9 cellular contexts compared by ENCODE assay signal in genomic region chr12:6763380-6763779, GRCh38. TPM values are rescaled to one million over a fixed set of nuclear protein-coding genes. Genes with fewer than 3 reads are reported as not detected.
DNase-seq lines count a peak whose midpoint lies in the region; ATAC-seq and TF ChIP-seq lines count a peak whose summit lies in the region.
"Had no signal": no experiment of that assay in that cellular context is flagged by ENCODE, and none has a peak within 500 bp of the region (broad histone marks: within the 10 kb centered on the region; RNA-seq: fewer than 3 reads in every experiment).

No MANE protein-coding gene starts in this region.

- H3K27ac Mint-ChIP-seq in MCF 10A (ENCODE audit: low read depth, unreplicated experiment) = peak overlapping the region; percentile 95

- H2AFZ ChIP-seq in Loucy (ENCODE audit: low read length) (no peak overlapping the region), mesenchymal stem cell (ENCODE audit: low read depth, low read length) (no peak overlapping the region), PC-3 (ENCODE audit: low read length) (no peak overlapping the region)

- peak overlapping the region; percentile 67 for H4K91ac ChIP-seq in mesenchymal stem cell (ENCODE audit: low read length)

- H3K4me1 ChIP-seq in Loucy (ENCODE audit: insufficient read depth, low read length, poor library complexity, severe bottlenecking) = peaks cover 36% of the 10 kb centered on the region
- H3K4me1 ChIP-seq in mesenchymal stem cell (ENCODE audit: control insufficient read depth, insufficient read depth, low read depth, low read length) = peaks cover 18% of the 10 kb centered on the region
- H3K4me1 ChIP-seq in thoracic aorta (ENCODE audit: control insufficient read depth in 1 of 2, low read depth in 2 of 2) = peaks cover 13 to 36% of the 10 kb centered on the region in 2 donors
- peaks cover 29% of the 10 kb centered on the region for H3K4me1 ChIP-seq in PC-3 (ENCODE audit: insufficient read depth, low read length)

- no peaks in the 10 kb centered on the region for H3K27me3 Mint-ChIP-seq in MCF 10A (ENCODE audit: insufficient read depth, unreplicated experiment)

- H4K20me1 ChIP-seq in Loucy (ENCODE audit: insufficient read depth, low read length, poor library complexity, severe bottlenecking) (peaks cover 7% of the 10 kb centered on the region), PC-3 (ENCODE audit: low read length) (no peaks in the 10 kb centered on the region)

- H4K8ac ChIP-seq in mesenchymal stem cell (ENCODE audit: low read length) = peak overlapping the region; percentile 71

- peak overlapping the region; percentile 99 for H2AK5ac ChIP-seq in mesenchymal stem cell (ENCODE audit: low read length, severe bottlenecking)

- H3K79me1 ChIP-seq in mesenchymal stem cell (replicated peaks; ENCODE audit: low read length, poor library complexity, severe bottlenecking) = no peaks in the 10 kb centered on the region

- peak overlapping the region; percentile 76 to 98 for H3K4ac ChIP-seq in mesenchymal stem cell (ENCODE audit: low read depth in 1 of 2, low read length in 2 of 2)

- H3K9ac ChIP-seq in Loucy (ENCODE audit: low read depth, low read length, poor library complexity, severe bottlenecking) = peak overlapping the region; percentile 71
- peak overlapping the region; percentile 68 for H3K9ac ChIP-seq in mesenchymal stem cell (ENCODE audit: low read length)
- no peak overlapping the region for H3K9ac ChIP-seq in PC-3 (ENCODE audit: low read length)

- peak overlapping the region; percentile 55 for H2BK15ac ChIP-seq in mesenchymal stem cell (ENCODE audit: low read depth, poor library complexity, severe bottlenecking)

- TF ChIP-seq POLR2A in GM18505 (IDR thresholded peaks at IDR 0.05; ENCODE audit: borderline replicate concordance, extremely low read depth, insufficient read depth, insufficient read length) = no peak

- H3K18ac ChIP-seq in mesenchymal stem cell (ENCODE audit: low read depth in 1 of 2, low read length in 2 of 2) = peak overlapping the region; percentile 82 to 90

- POLR2A ChIA-PET in MCF 10A (lab: Yijun Ruan, JAX) = interaction anchor here (0.8 to 2.5 kb wide), 2 partner anchors 10 to 74 kb away, joined by 4 to 21 read pairs; partner anchors contain the start of genes MLF2 and ZNF384
- POLR2A ChIA-PET in PC-3 (lab: Charles Lee; ENCODE audit: unreplicated experiment) = no interaction called here

- peak overlapping the region; percentile 71 for H2BK120ac ChIP-seq in mesenchymal stem cell (ENCODE audit: low read depth, low read length)

- TF ChIP-seq CTCF in Loucy (conservative IDR thresholded peaks at IDR 0.05; ENCODE audit: low read length) (no peak), MCF 10A (IDR thresholded peaks at IDR 0.05; ENCODE audit: unreplicated experiment) (no peak), thoracic aorta (IDR thresholded peaks at IDR 0.05) (no peak), PC-3 (conservative IDR thresholded peaks at IDR 0.05; ENCODE audit: low read depth, low read length) (no peak)

- no peak overlapping the region for H3K4me3 ChIP-seq in Loucy (ENCODE audit: low read length, poor library complexity, severe bottlenecking)
- H3K4me3 ChIP-seq in mesenchymal stem cell (ENCODE audit: insufficient read depth in 1 of 2, low read depth in 1 of 2, low read length in 2 of 2) = peak overlapping the region in 1 of 2 experiments; percentile 61
- peak overlapping the region; percentile 60 for H3K4me3 ChIP-seq in thoracic aorta
- H3K4me3 ChIP-seq in PC-3 (ENCODE audit: low read length) = no peak overlapping the region

- H3K23ac ChIP-seq in mesenchymal stem cell (ENCODE audit: low read length in 2 of 2) = no peak overlapping the region

- H3K36me3 Mint-ChIP-seq in MCF 10A (ENCODE audit: insufficient read depth, unreplicated experiment) = no peaks in the 10 kb centered on the region

- BruUV-seq in MCF 10A (replicated peaks; lab: Mats Ljungman, UMichigan) = no TSS peak
- BruUV-seq in PC-3 (replicated peaks; lab: Mats Ljungman, UMichigan) = no TSS peak

- intact Hi-C loops in MCF 10A (cut with micrococcal nuclease) (no loop called here), PC-3 (cut with micrococcal nuclease) (no loop called here)

- peak overlapping the region; percentile 48 for H2BK5ac ChIP-seq in mesenchymal stem cell (ENCODE audit: low read depth, low read length, poor library complexity, severe bottlenecking)

- no peaks in the 10 kb centered on the region for H3K9me3 Mint-ChIP-seq in MCF 10A (ENCODE audit: unreplicated experiment)

- H3K14ac ChIP-seq in mesenchymal stem cell (ENCODE audit: low read length in 2 of 2) = no peak overlapping the region

- CTCF ChIA-PET in MCF 10A (lab: Yijun Ruan, JAX) (interaction anchor here (0.6 to 4.0 kb wide), 5 partner anchors 10 to 376 kb away, joined by 3 to 32 read pairs (median 4); partner anchors contain the start of gene MLF2), PC-3 (lab: Charles Lee) (no interaction called here)

- H3K4me1 Mint-ChIP-seq in MCF 10A (ENCODE audit: insufficient read depth, unreplicated experiment) = peaks cover 38% of the 10 kb centered on the region

- H3K4me3 Mint-ChIP-seq in MCF 10A (ENCODE audit: unreplicated experiment) = no peak overlapping the region

- H3K9me3 ChIP-seq in Loucy (ENCODE audit: insufficient read depth, low read depth, low read length) = no peaks in the 10 kb centered on the region
- H3K9me3 ChIP-seq in mesenchymal stem cell (ENCODE audit: control insufficient read depth, low read length) = no peaks in the 10 kb centered on the region
- no peaks in the 10 kb centered on the region for H3K9me3 ChIP-seq in thoracic aorta
- H3K9me3 ChIP-seq in PC-3 (ENCODE audit: low read length) = no peaks in the 10 kb centered on the region

- H3K36me3 ChIP-seq in Loucy (ENCODE audit: insufficient read depth, low read length) (no peaks in the 10 kb centered on the region), mesenchymal stem cell (ENCODE audit: control insufficient read depth in 1 of 2, insufficient read depth in 2 of 2, low read depth in 1 of 2, low read length in 2 of 2) (no peaks in the 10 kb centered on the region), thoracic aorta (no peaks in the 10 kb centered on the region), PC-3 (ENCODE audit: low read depth, low read length) (no peaks in the 10 kb centered on the region)

- no peaks in the 10 kb centered on the region for H3K9me2 ChIP-seq in Loucy (replicated peaks; ENCODE audit: low read depth, low read length)
- H3K9me2 ChIP-seq in PC-3 (replicated peaks; ENCODE audit: low read length) = no peaks in the 10 kb centered on the region

- H3F3A ChIP-seq in Loucy (ENCODE audit: low read depth) (0 out of 2 replicates have a peak, but pooled peaks cover 5% of the 10 kb centered on the region), PC-3 (ENCODE audit: low read length, unreplicated experiment) (no peaks in the 10 kb centered on the region)

- ATAC-seq in thoracic aorta (ENCODE audit: insufficient number of reproducible peaks, low FRiP score, low read depth) = no peak
- ATAC-seq in PC-3 = no peak
- no peak for ATAC-seq in GM18505 (IDR thresholded peaks at IDR 0.05; ENCODE audit: unreplicated experiment)

- H3K27me3 ChIP-seq in Loucy (ENCODE audit: insufficient read depth, low read length, poor library complexity, severe bottlenecking) = no peaks in the 10 kb centered on the region
- H3K27me3 ChIP-seq in mesenchymal stem cell (ENCODE audit: control insufficient read depth in 1 of 2, insufficient read depth in 1 of 2, low read length in 2 of 2) = no peaks in the 10 kb centered on the region
- no peaks in the 10 kb centered on the region for H3K27me3 ChIP-seq in thoracic aorta (replicated peaks; ENCODE audit: insufficient read depth)
- no peaks in the 10 kb centered on the region for H3K27me3 ChIP-seq in PC-3 (ENCODE audit: low read length)

- peaks cover 27% of the 10 kb centered on the region for H3K79me2 ChIP-seq in Loucy (ENCODE audit: insufficient read depth, low read length)
- peaks cover 16% of the 10 kb centered on the region for H3K79me2 ChIP-seq in PC-3 (ENCODE audit: low read length)

- no peak for DNase-seq in MCF 10A (ENCODE audit: unreplicated experiment)
- DNase-seq in mesenchymal stem cell = no peak
- DNase-seq in thoracic aorta (ENCODE audit: low spot score) = no peak
- no peak for DNase-seq in PC-3
- DNase-seq in activated CD4-positive, alpha-beta T cell treated with anti-CD3 and anti-CD28 coated beads for 48 hours = no peak
- DNase-seq: NCI-H2081 had no signal

- WGBS in mesenchymal stem cell = 74% methylated on average over 3 of the region's 4 CpGs

- peak overlapping the region; percentile 94 for H3K4me2 ChIP-seq in Loucy (ENCODE audit: low read depth, low read length, poor library complexity, severe bottlenecking)
- no peak overlapping the region for H3K4me2 ChIP-seq in mesenchymal stem cell (ENCODE audit: low read length, poor library complexity, severe bottlenecking)
- no peak overlapping the region for H3K4me2 ChIP-seq in PC-3 (ENCODE audit: low read length)

- peak overlapping the region; percentile 75 to 82 for H2BK12ac ChIP-seq in mesenchymal stem cell (ENCODE audit: low read length in 2 of 2)

- H3K27ac ChIP-seq in mesenchymal stem cell (ENCODE audit: low read length, poor library complexity, severe bottlenecking) = peak overlapping the region; percentile 97
- peak overlapping the region; percentile 86 to 95 for H3K27ac ChIP-seq in thoracic aorta
- H3K27ac ChIP-seq in PC-3 (ENCODE audit: low read length) = no peak overlapping the region

RNA-seq across cellular contexts. Expression of gene PTMS, which starts 2.8 kb away (rescaled TPM):
- 242 and 284 TPM in 2 replicates for total RNA-seq in MCF 10A (2022)
- polyA plus RNA-seq in mesenchymal stem cell (2013, experiment 1 of 2) = 525 TPM
- 500 TPM for polyA plus RNA-seq in mesenchymal stem cell (2013, experiment 2 of 2)
- 100 to 1,000 TPM; 168 to 186 TPM for total RNA-seq in thoracic aorta
- total RNA-seq in PC-3 (2014; rRNA removed) = 46.4 and 84.7 TPM in 2 replicates

RNA-seq across cellular contexts. Expression of gene LAG3, which starts 8.9 kb away (rescaled TPM):
- total RNA-seq in MCF 10A (2022) (0.58 and 1.0 TPM in 2 replicates), thoracic aorta (1 to 10 TPM in 1 of 2 donors, under 1 TPM in 1; 0.95 to 1.5 TPM), PC-3 (2014; rRNA removed) (0.40 and 0.58 TPM in 2 replicates)
- polyA plus RNA-seq in mesenchymal stem cell (2013, experiment 1 of 2) = 0.23 TPM
- polyA plus RNA-seq in mesenchymal stem cell (2013, experiment 2 of 2) = 0.23 TPM
- total RNA-seq: glomerular endothelial cell had no signal

RNA-seq across cellular contexts. Expression of gene MLF2, which starts 10.4 kb away (rescaled TPM):
- total RNA-seq in MCF 10A (2022) (151 and 162 TPM in 2 replicates), thoracic aorta (100 to 1,000 TPM; 129 to 179 TPM), PC-3 (2014; rRNA removed) (222 and 248 TPM in 2 replicates)
- polyA plus RNA-seq in mesenchymal stem cell (2013, experiment 1 of 2) = 221 TPM
- 224 TPM for polyA plus RNA-seq in mesenchymal stem cell (2013, experiment 2 of 2)

RNA-seq across cellular contexts. Expression of gene CD4, which starts 25.9 kb away (rescaled TPM):
- total RNA-seq in MCF 10A (2022) = not detected in 2 replicates
- 1.8 TPM for polyA plus RNA-seq in mesenchymal stem cell (2013, experiment 1 of 2)
- polyA plus RNA-seq in mesenchymal stem cell (2013, experiment 2 of 2) = 2.1 TPM
- 10 to 100 TPM; 22.3 to 25.0 TPM for total RNA-seq in thoracic aorta
- total RNA-seq in PC-3 (2014; rRNA removed) = 0.23 TPM in 1 of 2 replicates, not detected in the other
- total RNA-seq: glomerular endothelial cell had no signal

RNA-seq across cellular contexts. Expression of gene COPS7A, which starts 39.5 kb away (rescaled TPM):
- 55.5 and 61.3 TPM in 2 replicates for total RNA-seq in MCF 10A (2022)
- polyA plus RNA-seq in mesenchymal stem cell (2013, experiment 1 of 2) = 65.6 TPM
- 66.6 TPM for polyA plus RNA-seq in mesenchymal stem cell (2013, experiment 2 of 2)
- 10 to 100 TPM; 69.9 to 78.2 TPM for total RNA-seq in thoracic aorta
- total RNA-seq in PC-3 (2014; rRNA removed) = 82.3 and 86.9 TPM in 2 replicates
